Comparison of ENCODE assay signal across 19 cellular contexts in genomic region chr14:64768401-64769095, GRCh38.
"Had no signal": no experiment of that assay in that cellular context is flagged by ENCODE, and none has a peak within 500 bp of the region (broad histone marks: within the 10 kb centered on the region; RNA-seq: fewer than 3 reads in every experiment).

No MANE protein-coding gene starts in this region.

- H3K27me3 ChIP-seq: esophagus squamous epithelium, gastroesophageal sphincter, right lobe of liver, suprapubic skin, thyroid gland had no signal

- H3K9me3 ChIP-seq: esophagus squamous epithelium, gastroesophageal sphincter, left ventricle myocardium inferior, lower lobe of right lung, neutrophil, psoas muscle, right lobe of liver, suprapubic skin, thyroid gland had no signal

- H3K36me3 ChIP-seq: esophagus squamous epithelium, gastroesophageal sphincter, lower lobe of right lung, neutrophil, right lobe of liver, suprapubic skin, thyroid gland had no signal

- DNase-seq: effector memory CD8-positive, alpha-beta T cell; esophagus squamous epithelium; foreskin fibroblast; glutamatergic neuron; kidney; left cardiac atrium; left ventricle myocardium inferior; lower lobe of right lung; naive B cell; psoas muscle; retina; stimulated activated CD4-positive, alpha-beta T cell treated with anti-CD3 and anti-CD28 coated beads, Interleukin-12 subunit alpha, Interleukin-12 subunit beta, amount 100 ng/mL, for 4 hours; stimulated activated naive CD4-positive, alpha-beta T cell treated with Interleukin-2 at 50 U/mL for 16 hours; thyroid gland had no signal

- ATAC-seq: effector memory CD8-positive, alpha-beta T cell; gastroesophageal sphincter; left cardiac atrium; lower lobe of right lung; psoas muscle had no signal

- H3K4me1 ChIP-seq: psoas muscle, right lobe of liver had no signal

- H3K27ac ChIP-seq: esophagus squamous epithelium, gastroesophageal sphincter, left ventricle myocardium inferior, lower lobe of right lung, neutrophil, psoas muscle, right lobe of liver, skin epidermis, suprapubic skin, thyroid gland had no signal

- H3K4me3 ChIP-seq: esophagus squamous epithelium, gastroesophageal sphincter, left ventricle myocardium inferior, lower lobe of right lung, psoas muscle, right lobe of liver, skin epidermis, suprapubic skin, thyroid gland had no signal
